Comparison of ENCODE assay signal across 18 cellular contexts in genomic region chr9:37328561-37329227, GRCh38.
"Had no signal": no experiment of that assay in that cellular context is flagged by ENCODE, and none has a peak within 500 bp of the region (broad histone marks: within the 10 kb centered on the region; RNA-seq: fewer than 3 reads in every experiment).

No MANE protein-coding gene starts in this region.

- H3K27ac Mint-ChIP-seq: mesothelial cell of epicardium, nephron progenitor cell had no signal

- H3K36me3 ChIP-seq: left lung, tibial nerve, vagina had no signal

- H3K4me3 Mint-ChIP-seq: mesothelial cell of epicardium, nephron progenitor cell had no signal

- FAIRE-seq: keratinocyte had no signal

- H3K4me3 ChIP-seq: breast epithelium, left lung, tibial nerve, vagina had no signal

- ATAC-seq: left lung; stimulated activated naive CD8-positive, alpha-beta T cell treated with anti-CD3 and anti-CD28 coated beads, Interleukin-15, Interleukin-2, amounts not matched to agents 100 U/mL and 50 U/mL, for 24 hours had no signal

- H3K9me3 Mint-ChIP-seq: mesothelial cell of epicardium, nephron progenitor cell had no signal

- DNase-seq: activated CD4-positive, alpha-beta T cell treated with anti-CD3 and anti-CD28 coated beads, Interleukin-2, amount 50 U/mL, for 1 hour; activated CD4-positive, CD25-positive, alpha-beta regulatory T cell treated with anti-CD3 and anti-CD28 coated beads, Interleukin-2, amount 50 U/mL, for 72 hours; activated CD8-positive, alpha-beta memory T cell treated with anti-CD3 and anti-CD28 coated beads, Interleukin-2, amount 50 U/mL, for 4 hours; activated effector memory CD4-positive, alpha-beta T cell treated with Interleukin-2 at 50 U/mL for 16 hours; activated naive CD4-positive, alpha-beta T cell treated with anti-CD3 and anti-CD28 coated beads, Interleukin-2, amount 50 U/mL, for 16 hours; activated T-cell treated with anti-CD3 and anti-CD28 coated beads, Interleukin-2, amount 50 U/mL, for 48 hours; aorta; cortex of kidney; left lung; nephron progenitor cell; retina; stimulated activated naive CD8-positive, alpha-beta T cell treated with anti-CD3 and anti-CD28 coated beads, Interleukin-15, Interleukin-2, amounts not matched to agents 100 U/mL and 50 U/mL, for 24 hours; T1000 had no signal

- H3K4me1 ChIP-seq: breast epithelium, left lung, vagina had no signal

- H3K27ac ChIP-seq: breast epithelium, left lung, tibial nerve, vagina had no signal

- H3K27me3 ChIP-seq: breast epithelium, left lung, tibial nerve, vagina had no signal

- H3K9me3 ChIP-seq: breast epithelium, left lung, tibial nerve, vagina had no signal

- H3K36me3 Mint-ChIP-seq: mesothelial cell of epicardium had no signal
